8 cellular contexts compared by ENCODE assay signal in the genomic region with DNA sequence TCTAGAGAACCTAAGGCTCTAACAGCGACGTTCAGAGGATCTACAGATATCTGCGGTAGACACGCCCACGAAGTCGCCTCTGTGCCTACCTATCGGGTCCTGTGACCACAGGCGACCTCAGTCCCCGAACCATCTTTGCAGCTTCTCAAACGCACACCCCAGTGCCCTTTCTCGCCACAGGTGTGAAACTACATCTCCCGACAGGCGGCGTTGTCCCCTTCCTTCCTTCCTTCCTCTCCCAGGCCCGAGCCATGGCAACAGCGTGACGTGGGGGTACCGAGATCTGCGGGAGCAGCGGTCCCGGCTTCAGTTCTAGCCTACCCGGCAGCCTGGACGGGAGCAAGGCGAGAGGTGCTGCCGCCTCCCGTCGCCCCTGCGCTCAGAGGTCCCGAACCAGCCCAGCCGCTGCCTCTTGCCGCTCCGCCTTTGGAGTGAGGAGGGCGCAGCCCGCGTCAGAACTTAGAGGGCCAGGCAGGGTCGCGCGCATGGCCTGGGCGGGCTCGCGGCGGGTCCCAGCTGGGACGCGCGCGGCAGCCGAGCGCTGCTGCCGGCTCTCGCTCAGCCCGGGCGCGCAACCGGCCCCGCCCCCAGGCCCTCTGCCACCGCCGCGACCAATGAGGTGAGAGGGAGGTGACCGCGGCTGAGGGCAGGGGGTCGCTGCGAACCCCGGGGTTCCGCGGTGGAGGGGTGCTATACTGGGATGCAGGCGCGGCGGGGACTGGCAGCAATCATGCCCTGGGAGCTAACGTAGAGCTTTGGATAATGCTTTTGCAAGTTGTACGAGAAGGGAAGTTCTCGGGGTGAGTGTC. TPM values are rescaled to one million over a fixed set of nuclear protein-coding genes. Genes with fewer than 3 reads are reported as not detected.
A peak's percentile ranks its signal among the peaks of the same experiment; 100 is the strongest.
DNase-seq lines count a peak whose midpoint lies in the region; ATAC-seq, FAIRE-seq and TF ChIP-seq lines count a peak whose summit lies in the region.

Gene COQ10A, plus strand, starts transcription at position 309 of the 809 bp plus-strand sequence. Its CDS starts 177 bp downstream, at position 486.

- no peak for TF ChIP-seq EP300 in upper lobe of left lung (IDR thresholded peaks at IDR 0.05)

- H3K27ac ChIP-seq in adrenal gland (peak within 1 kb of the TSS; percentile 77 to 99 (median 86)), heart right ventricle (peak within 1 kb of the TSS; percentile 90 to 99 (median 96)), upper lobe of left lung (peak within 1 kb of the TSS; percentile 93 to 96 (median 94))

- peak within 1 kb of the TSS; percentile 16 to 85 (median 38) for H3K4me3 ChIP-seq in adrenal gland
- peak within 1 kb of the TSS; percentile 57 to 90 (median 78) for H3K4me3 ChIP-seq in heart right ventricle
- peak within 1 kb of the TSS; percentile 77 to 86 (median 84) for H3K4me3 ChIP-seq in upper lobe of left lung

- 0 to 2% (median 1%) methylated on average over 17 to 71 of the region's 71 CpGs for WGBS in adrenal gland, 4 donors
- WGBS in heart right ventricle, 2 donors = 0 to 1% methylated on average over 71 of the region's 71 CpGs
- 0% methylated on average over 12 to 35 of the region's 71 CpGs for WGBS in upper lobe of left lung, 2 donors

- TF ChIP-seq CTCF in adrenal gland (IDR thresholded peaks at IDR 0.05) (peak; percentile 43 to 82 (median 70)), heart right ventricle (IDR thresholded peaks at IDR 0.05) (peak; percentile 48 to 83 (median 68)), upper lobe of left lung (IDR thresholded peaks at IDR 0.05) (peak; percentile 60 to 89 (median 82))

- H3K4me1 ChIP-seq in adrenal gland (replicated peaks in 1 of 2) (peaks cover 23 to 24% of the 10 kb centered on the region in 2 donors), heart right ventricle (peaks cover 12 to 52% (median 23%) of the 10 kb centered on the region in 9 donors), upper lobe of left lung (peaks cover 12 to 23% (median 14%) of the 10 kb centered on the region in 4 donors)

- TF ChIP-seq POLR2A in GM12891 (IDR thresholded peaks at IDR 0.05; ENCODE audit: low read depth, low read length) (peak; percentile 66; the same call in 1 of the 2 replicates), adrenal gland (IDR thresholded peaks at IDR 0.05) (peak; percentile 95 to 96), upper lobe of left lung (IDR thresholded peaks at IDR 0.05) (peak in 3 of 4 donors; percentile 80 to 90 (median 81))

- DNase-seq in GM12891 (ENCODE audit: insufficient read length, low spot score) (peak; percentile 95), NCI-H1417 treated with DMSO at 0.1 percent for 48 hours (lab: John Stamatoyannopoulos, UW) (peak; percentile 73), T-helper 1 cell (peak; percentile 79 to 92 (median 86)), adrenal gland (peak; percentile 90 to 96 (median 92)), heart right ventricle (peak; percentile 88 to 92), posterior cingulate gyrus (peak; percentile 80 to 98 (median 88)), upper lobe of left lung (peak; percentile 95 to 97)

- H3K27me3 ChIP-seq in adrenal gland (no peaks in the 10 kb centered on the region), heart right ventricle (no peaks in the 10 kb centered on the region), upper lobe of left lung (no peaks in the 10 kb centered on the region)

- H3K9me3 ChIP-seq in adrenal gland (replicated peaks in 1 of 3) (no peaks in the 10 kb centered on the region), heart right ventricle (no peaks in the 10 kb centered on the region), upper lobe of left lung (no peaks in the 10 kb centered on the region)

- FAIRE-seq in GM12891 (lab: Jason Lieb, UNC) = peak; percentile 90

- ATAC-seq in HG02763 (IDR thresholded peaks at IDR 0.05; ENCODE audit: unreplicated experiment) (peak; percentile 87), heart right ventricle (peak; percentile 90 to 97 (median 93)), upper lobe of left lung (ENCODE audit: low FRiP score in 2 of 2) (peak; percentile 94 to 98)

- intact Hi-C loops in adrenal gland (cut with DNase I) = no loop called here
- intact Hi-C loops in heart right ventricle (cut with DNase I) = loop anchor here in 3 of 10 donors (2.0 to 10.0 kb wide), 3 partner anchors 26 to 198 kb away; partner anchors contain the start of genes CS (in 2 of the 3) and SPRYD4 (in 1 of the 3)
- intact Hi-C loops in posterior cingulate gyrus (cut with DNase I) = no loop called here

- peaks cover 0 to 21% of the 10 kb centered on the region in 2 donors for H3K36me3 ChIP-seq in adrenal gland (replicated peaks in 1 of 2)
- peaks cover 0 to 35% (median 15%) of the 10 kb centered on the region in 9 donors for H3K36me3 ChIP-seq in heart right ventricle
- H3K36me3 ChIP-seq in upper lobe of left lung = peaks cover 0 to 23% (median 7%) of the 10 kb centered on the region in 4 donors

TF ChIP-seq in GM12891, 5 proteins besides CTCF, POLR2A, EP300 and RAD21:
- peak; percentile 36 for TF ChIP-seq SPI1 (IDR thresholded peaks at IDR 0.05; ENCODE audit: low read depth, low read length)
- no peak for TF ChIP-seq POU2F2 (IDR thresholded peaks at IDR 0.05; ENCODE audit: low read depth, low read length)
- TF ChIP-seq POLR2AphosphoS5 (IDR thresholded peaks at IDR 0.05; ENCODE audit: low read depth, low read length) = peak; percentile 68; the same call in 1 of the 2 replicates
- no peak for TF ChIP-seq PAX5 (IDR thresholded peaks at IDR 0.05; ENCODE audit: insufficient read depth, low read length, severe bottlenecking)
- TF ChIP-seq TAF1 (IDR thresholded peaks at IDR 0.05; ENCODE audit: low read depth, low read length) = peak; percentile 54; the same call in 1 of the 2 replicates

RNA-seq across cellular contexts. Expression of gene COQ10A, which starts in this region (rescaled TPM):
- 4.4 TPM for polyA plus RNA-seq in GM12891 (2012; ENCODE audit: low read depth, missing spikeins)
- total RNA-seq in adrenal gland = 10 to 100 TPM; 24.2 to 65.1 (median 35.1) TPM
- polyA plus RNA-seq in adrenal gland = 10 to 100 TPM; 25.2 to 47.6 (median 36.7) TPM
- total RNA-seq in heart right ventricle = 100 to 1,000 TPM in 9 of 10 donors, 10 to 100 TPM in 1; 55.5 to 258 (median 147) TPM
- polyA plus RNA-seq in heart right ventricle = 100 to 1,000 TPM; 101 to 245 TPM
- 10 to 100 TPM; 12.8 to 26.3 (median 17.5) TPM for total RNA-seq in upper lobe of left lung

Comparison
In these comparisons a context has a peak if more than half of its experiments do, and no peak if none do; other contexts are left out.
1. Peak in every context shown above with its lines: DNase-seq, ATAC-seq, H3K4me3 ChIP-seq and H3K27ac ChIP-seq.